ENCODE assay signal across 11 cellular contexts in genomic region chr9:85414399-85414798, GRCh38.
"Had no signal": no experiment of that assay in that cellular context is flagged by ENCODE, and none has a peak within 500 bp of the region (broad histone marks: within the 10 kb centered on the region; RNA-seq: fewer than 3 reads in every experiment).

No MANE protein-coding gene starts in this region.

- H3K4me1 Mint-ChIP-seq: activated naive CD4-positive, alpha-beta T cell treated with anti-CD3 and anti-CD28 coated beads, Interleukin-2, amount 50 U/mL, for 24 hours; stimulated activated naive B cell treated with anti-CD40 and anti-IgM and Interleukin-4, amounts not matched to agents 10 μg/mL and 1 μg/mL and 100 μg/mL, for 72 hours had no signal

- H3K27ac ChIP-seq: left lung, ovary, thoracic aorta, WERI-Rb-1 had no signal

- DNase-seq: activated CD4-positive, alpha-beta T cell treated with anti-CD3 and anti-CD28 coated beads, Interleukin-2, amount 50 U/mL, for 4 hours; activated gamma-delta T cell; erythroblast; foreskin melanocyte; left lung; mammary epithelial cell; ovary; stimulated activated naive B cell treated with anti-CD40 and anti-IgM and Interleukin-4, amounts not matched to agents 10 μg/mL and 1 μg/mL and 100 μg/mL, for 72 hours; WERI-Rb-1 had no signal

- H3K27ac Mint-ChIP-seq: activated naive CD4-positive, alpha-beta T cell treated with anti-CD3 and anti-CD28 coated beads, Interleukin-2, amount 50 U/mL, for 24 hours; stimulated activated naive B cell treated with anti-CD40 and anti-IgM and Interleukin-4, amounts not matched to agents 10 μg/mL and 1 μg/mL and 100 μg/mL, for 72 hours had no signal

- H3K36me3 Mint-ChIP-seq: activated naive CD4-positive, alpha-beta T cell treated with anti-CD3 and anti-CD28 coated beads, Interleukin-2, amount 50 U/mL, for 24 hours; stimulated activated naive B cell treated with anti-CD40 and anti-IgM and Interleukin-4, amounts not matched to agents 10 μg/mL and 1 μg/mL and 100 μg/mL, for 72 hours had no signal

- H3K4me3 Mint-ChIP-seq: activated naive CD4-positive, alpha-beta T cell treated with anti-CD3 and anti-CD28 coated beads, Interleukin-2, amount 50 U/mL, for 24 hours; stimulated activated naive B cell treated with anti-CD40 and anti-IgM and Interleukin-4, amounts not matched to agents 10 μg/mL and 1 μg/mL and 100 μg/mL, for 72 hours had no signal

- H3K9me3 Mint-ChIP-seq: activated naive CD4-positive, alpha-beta T cell treated with anti-CD3 and anti-CD28 coated beads, Interleukin-2, amount 50 U/mL, for 24 hours had no signal
